In genomic region chr6:39642300-39642699, GRCh38 we compare ENCODE assay signal across 1 cellular context.
TF ChIP-seq lines count a peak whose summit lies in the region.

No MANE protein-coding gene starts in this region.

TF ChIP-seq in WTC11, 78 proteins besides CTCF, POLR2A, EP300 and RAD21 (continued from another document):
- TF ChIP-seq ZNF532 (CRISPR knock-in tag; IDR thresholded peaks at IDR 0.05; ENCODE audit: borderline replicate concordance) (no peak), NR3C1 (CRISPR knock-in tag; conservative IDR thresholded peaks at IDR 0.05; ENCODE audit: low read depth) (no peak)
